9 cellular contexts compared by ENCODE assay signal in the genomic region with DNA sequence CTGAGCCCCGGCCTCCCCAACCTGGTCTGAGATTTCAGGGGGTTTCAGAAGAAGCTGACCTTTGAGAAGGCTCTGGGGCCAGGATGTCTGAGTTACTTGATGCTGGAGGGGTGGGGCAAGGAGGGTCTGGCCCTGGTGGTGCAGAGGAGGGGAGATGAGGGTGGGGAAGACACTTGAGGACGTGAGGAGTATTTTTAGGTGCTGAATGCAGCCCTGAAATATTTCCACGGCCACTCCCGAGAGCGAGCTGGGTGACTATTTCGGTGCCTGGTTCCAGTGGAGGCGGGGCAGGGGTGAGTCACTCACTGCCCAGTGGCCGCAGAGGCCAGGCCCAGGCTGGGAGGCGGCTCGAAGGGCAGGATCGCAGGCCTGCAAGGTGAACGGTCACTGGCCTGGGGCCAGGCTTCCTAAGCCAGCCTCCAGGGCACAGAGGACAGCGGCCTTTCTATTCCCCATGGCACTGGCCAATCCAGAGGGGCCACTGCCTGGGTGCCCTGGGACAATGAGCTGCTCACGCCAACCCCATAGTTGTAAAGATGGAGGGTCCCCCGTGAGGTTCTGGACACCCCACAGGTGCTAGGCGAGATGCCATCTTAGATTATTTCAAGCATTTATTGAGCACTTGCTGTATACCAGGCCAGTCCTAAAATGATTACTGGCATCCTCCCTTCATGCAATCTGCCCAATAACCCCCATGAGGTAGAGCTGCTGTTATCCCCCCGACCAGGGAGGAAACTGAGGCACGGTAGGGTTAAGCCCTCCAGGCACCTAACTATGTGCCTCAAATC. TPM values are rescaled to one million over a fixed set of nuclear protein-coding genes. Genes with fewer than 3 reads are reported as not detected.
DNase-seq lines count a peak whose midpoint lies in the region; ATAC-seq and TF ChIP-seq lines count a peak whose summit lies in the region.
"Had no signal": no experiment of that assay in that cellular context is flagged by ENCODE, and none has a peak within 500 bp of the region (broad histone marks: within the 10 kb centered on the region; RNA-seq: fewer than 3 reads in every experiment).

No MANE protein-coding gene starts in this region.

- no peak overlapping the region for H4K91ac ChIP-seq in neuronal stem cell (ENCODE audit: low read depth, low read length, poor library complexity)

- no peak for TF ChIP-seq EP300 in esophagus muscularis mucosa (IDR thresholded peaks at IDR 0.05)

- H4K8ac ChIP-seq in neuronal stem cell (ENCODE audit: low read depth, low read length) = no peak overlapping the region

- peaks cover 2% of the 10 kb centered on the region for H3K79me1 ChIP-seq in neuronal stem cell (ENCODE audit: low read depth, low read length)

- no peak for TF ChIP-seq POLR2A in esophagus muscularis mucosa (IDR thresholded peaks at IDR 0.05; ENCODE audit: low read depth)
- TF ChIP-seq POLR2A in GM18505 (IDR thresholded peaks at IDR 0.05; ENCODE audit: borderline replicate concordance, extremely low read depth, insufficient read depth, insufficient read length) = no peak

- peak overlapping the region; percentile 55 for H2BK15ac ChIP-seq in neuronal stem cell (ENCODE audit: low read length)

- H3K4ac ChIP-seq in neuronal stem cell (ENCODE audit: low read length) = no peak overlapping the region

- H3K9me3 ChIP-seq in RWPE2 (ENCODE audit: severe bottlenecking) (no peaks in the 10 kb centered on the region), esophagus muscularis mucosa (no peaks in the 10 kb centered on the region), neuronal stem cell (replicated peaks in 1 of 2; ENCODE audit: control insufficient read depth in 2 of 2, insufficient read depth in 1 of 2, low read depth in 1 of 2, low read length in 2 of 2) (no peaks in the 10 kb centered on the region)

- ATAC-seq in RWPE2 (ENCODE audit: low read depth) (peak; percentile 40), GM18505 (IDR thresholded peaks at IDR 0.05; ENCODE audit: unreplicated experiment) (no peak), HG02870 (IDR thresholded peaks at IDR 0.05; ENCODE audit: unreplicated experiment) (no peak)
- ATAC-seq: GM12878 had no signal

- no peak overlapping the region for H2BK120ac ChIP-seq in neuronal stem cell (ENCODE audit: low read depth, low read length)

- H3K27me3 ChIP-seq in RWPE2 (ENCODE audit: insufficient read depth, poor library complexity, severe bottlenecking) (no peaks in the 10 kb centered on the region), esophagus muscularis mucosa (no peaks in the 10 kb centered on the region), neuronal stem cell (ENCODE audit: control insufficient read depth in 3 of 3, insufficient read depth in 3 of 3, low read depth in 1 of 3, low read length in 3 of 3) (no peaks in the 10 kb centered on the region)

- no peaks in the 10 kb centered on the region; the same call in 1 of the 2 replicates for H3K36me3 ChIP-seq in RWPE2 (ENCODE audit: low read depth)
- H3K36me3 ChIP-seq in esophagus muscularis mucosa = no peaks in the 10 kb centered on the region
- H3K36me3 ChIP-seq in neuronal stem cell (replicated peaks in 1 of 2; ENCODE audit: control insufficient read depth in 2 of 2, insufficient read depth in 2 of 2, low read length in 2 of 2) = peaks cover 2 to 4% of the 10 kb centered on the region in 2 donors

- H3K18ac ChIP-seq in neuronal stem cell (ENCODE audit: low read length) = peak overlapping the region; percentile 45

- H2AK5ac ChIP-seq in neuronal stem cell (ENCODE audit: low read depth, low read length) = peak overlapping the region; percentile 60

- H2AFZ ChIP-seq in neuronal stem cell (ENCODE audit: low read length) = peak overlapping the region; percentile 47

- no peak overlapping the region for H3K9ac ChIP-seq in neuronal stem cell (ENCODE audit: low read depth, low read length, poor library complexity)

- no peak overlapping the region for H2BK12ac ChIP-seq in neuronal stem cell (ENCODE audit: low read length)

- no peak overlapping the region for H3K23ac ChIP-seq in neuronal stem cell (ENCODE audit: low read depth, low read length, poor library complexity)

- DNase-seq in CD1c-positive myeloid dendritic cell (ENCODE audit: extremely low spot score) (peak; percentile 77), RWPE2 (ENCODE audit: low spot score) (no peak), esophagus muscularis mucosa (ENCODE audit: extremely low spot score) (no peak), neuronal stem cell (ENCODE audit: low spot score) (no peak), NCI-H748 treated with DMSO at 0.1 percent for 48 hours (lab: John Stamatoyannopoulos, UW) (no peak)
- DNase-seq in activated effector memory CD4-positive, alpha-beta T cell treated with anti-CD3 and anti-CD28 coated beads, Interleukin-2, amount 50 U/mL, for 16 hours = no peak

- H3K4me1 ChIP-seq in RWPE2 (ENCODE audit: insufficient read depth, poor library complexity, severe bottlenecking) = peaks cover 16% of the 10 kb centered on the region
- peaks cover 56 to 64% (median 58%) of the 10 kb centered on the region in 4 donors for H3K4me1 ChIP-seq in esophagus muscularis mucosa
- peaks cover 12 to 17% of the 10 kb centered on the region in 2 donors for H3K4me1 ChIP-seq in neuronal stem cell (ENCODE audit: control insufficient read depth in 2 of 2, insufficient read depth in 1 of 2, low read depth in 1 of 2, low read length in 2 of 2)

- TF ChIP-seq CTCF in RWPE2 (IDR thresholded peaks at IDR 0.05; ENCODE audit: poor library complexity, severe bottlenecking) (no peak), esophagus muscularis mucosa (IDR thresholded peaks at IDR 0.05) (no peak)

- no peak overlapping the region for H3K4me3 ChIP-seq in RWPE2 (ENCODE audit: severe bottlenecking)
- no peak overlapping the region for H3K4me3 ChIP-seq in esophagus muscularis mucosa
- H3K4me3 ChIP-seq in neuronal stem cell (ENCODE audit: low read length in 2 of 2) = no peak overlapping the region
- H3K4me3 ChIP-seq: GM12878 had no signal

- WGBS in esophagus muscularis mucosa = 58% methylated on average over 8 of the region's 18 CpGs
- WGBS in neuronal stem cell (ENCODE audit: extremely low coverage in 2 of 2, insufficient read length in 2 of 2, insufficient replicate concordance in 1 of 2), 2 donors = no CpG with 5 or more reads among the region's 18 CpGs

- intact Hi-C loops in esophagus muscularis mucosa (cut with DNase I) = no loop called here

- H3K4me2 ChIP-seq in neuronal stem cell (ENCODE audit: insufficient read depth, low read length, poor library complexity, severe bottlenecking) = no peak overlapping the region

- no peak overlapping the region for H2BK5ac ChIP-seq in neuronal stem cell (ENCODE audit: low read length)

- no peak overlapping the region for H3K14ac ChIP-seq in neuronal stem cell (ENCODE audit: low read length)

- peak overlapping the region; percentile 31 for H3K27ac ChIP-seq in RWPE2 (ENCODE audit: poor library complexity, severe bottlenecking)
- H3K27ac ChIP-seq in esophagus muscularis mucosa (replicated peaks in 1 of 4) = peak overlapping the region; percentile 93 to 99 (median 98)
- no peak overlapping the region for H3K27ac ChIP-seq in neuronal stem cell (replicated peaks; ENCODE audit: low read length)

RNA-seq across cellular contexts. Expression of a gene that starts 19.7 kb away (rescaled TPM):
- 100 to 1,000 TPM; 325 to 457 (median 403) TPM for total RNA-seq in esophagus muscularis mucosa
- polyA plus RNA-seq in neuronal stem cell (2013, experiment 1 of 2) = 126 TPM
- 119 TPM for polyA plus RNA-seq in neuronal stem cell (2013, experiment 2 of 2)

RNA-seq across cellular contexts. Expression of a gene that starts 21.8 kb away (rescaled TPM):
- 100 to 1,000 TPM in 1 of 4 donors, 10 to 100 TPM in 3; 86.8 to 116 (median 93.9) TPM for total RNA-seq in esophagus muscularis mucosa
- polyA plus RNA-seq in neuronal stem cell (2013, experiment 1 of 2) = 355 TPM
- polyA plus RNA-seq in neuronal stem cell (2013, experiment 2 of 2) = 349 TPM

RNA-seq across cellular contexts. Expression of a gene that starts 26.9 kb away (rescaled TPM):
- 1 to 10 TPM in 3 of 4 donors, under 1 TPM in 1; 0.52 to 2.5 (median 1.3) TPM for total RNA-seq in esophagus muscularis mucosa
- 0.81 TPM for polyA plus RNA-seq in neuronal stem cell (2013, experiment 1 of 2)
- polyA plus RNA-seq in neuronal stem cell (2013, experiment 2 of 2) = 1.1 TPM

RNA-seq across cellular contexts. Expression of a gene that starts 39.3 kb away (rescaled TPM):
- 10 to 100 TPM; 15.0 to 50.3 (median 28.0) TPM for total RNA-seq in esophagus muscularis mucosa
- 10.5 TPM for polyA plus RNA-seq in neuronal stem cell (2013, experiment 1 of 2)
- polyA plus RNA-seq in neuronal stem cell (2013, experiment 2 of 2) = 10.8 TPM
